1 cellular context compared by ENCODE assay signal in the genomic region with DNA sequence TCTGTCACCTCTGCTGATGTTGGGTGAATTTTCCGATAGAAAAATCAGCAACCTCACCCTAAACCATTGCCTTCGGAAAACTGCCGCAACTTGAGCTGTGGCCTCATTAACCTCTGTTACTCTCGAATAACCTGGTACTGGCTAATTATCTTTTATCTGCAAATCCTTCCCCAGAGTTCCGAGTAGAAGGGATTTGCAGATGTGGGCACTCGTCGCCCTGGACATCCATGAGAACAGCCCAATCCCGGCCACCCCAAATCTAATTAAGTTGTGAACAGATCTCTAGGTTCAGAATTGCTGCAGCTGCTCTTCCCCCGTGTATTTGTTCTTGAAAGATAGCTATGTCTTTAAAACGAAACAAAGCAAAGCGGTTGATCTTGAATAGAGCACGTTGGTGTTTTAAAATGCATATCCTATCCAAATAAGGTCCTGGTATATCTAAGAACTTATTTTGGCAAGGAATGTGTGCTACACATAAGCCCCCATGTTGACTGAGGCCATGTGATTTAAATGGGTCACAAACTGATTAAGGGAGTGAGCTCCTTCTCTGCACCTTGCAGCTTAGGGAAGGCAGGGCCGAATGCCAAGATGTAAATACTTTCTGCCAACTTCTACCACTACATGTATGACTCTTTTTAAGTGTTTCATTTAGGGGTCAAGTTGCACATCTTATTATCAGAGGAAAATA.
TF ChIP-seq lines count a peak whose summit lies in the region.

No MANE protein-coding gene starts in this region.

TF ChIP-seq in HepG2, 621 proteins besides CTCF, POLR2A, EP300 and RAD21:
- TF ChIP-seq ZNF7 (CRISPR knock-in tag; IDR thresholded peaks at IDR 0.05): no peak
TF ChIP-seq in HepG2: peak in this region for 0.
